34 cellular contexts compared by ENCODE assay signal in the genomic region with DNA sequence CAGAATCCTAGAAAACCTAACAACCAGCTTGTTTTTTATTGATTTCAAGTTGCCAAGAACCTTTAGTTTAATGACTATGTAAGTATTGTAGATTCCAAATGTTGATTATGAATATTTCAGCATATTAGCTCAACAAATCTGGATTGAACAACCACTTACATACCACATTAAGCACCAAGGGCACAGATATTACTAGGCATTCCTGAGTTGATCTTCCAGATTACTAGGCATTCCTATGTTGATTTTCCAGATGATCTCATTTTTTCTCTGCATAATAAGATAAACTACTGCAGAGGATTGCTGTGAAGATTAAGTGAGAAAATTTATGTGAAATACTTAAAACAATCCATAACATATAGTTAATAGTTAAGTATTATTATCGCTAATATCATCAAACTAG. TPM values are rescaled to one million over a fixed set of nuclear protein-coding genes. Genes with fewer than 3 reads are reported as not detected.
"Had no signal": no experiment of that assay in that cellular context is flagged by ENCODE, and none has a peak within 500 bp of the region (broad histone marks: within the 10 kb centered on the region; RNA-seq: fewer than 3 reads in every experiment).

No MANE protein-coding gene starts in this region.

- H3K4me2 ChIP-seq: neural progenitor cell, smooth muscle cell had no signal

- H3K36me3 ChIP-seq: heart left ventricle, left ventricle myocardium inferior, neural progenitor cell, right atrium auricular region, right lobe of liver, tibial nerve, vagina had no signal

- H3K4me1 ChIP-seq: heart left ventricle, left ventricle myocardium inferior, neural progenitor cell, parathyroid adenoma, psoas muscle, right atrium auricular region, right lobe of liver, tibial nerve, vagina had no signal

- ATAC-seq: heart left ventricle; natural killer cell; psoas muscle; right lobe of liver; stimulated activated memory B cell treated with anti-CD40 and anti-IgM and Interleukin-4, amounts not matched to agents 10 μg/mL and 1 μg/mL and 100 μg/mL, for 72 hours; stimulated activated naive CD8-positive, alpha-beta T cell treated with anti-CD3 and anti-CD28 coated beads, Interleukin-15, amount 100 ng/mL, for 72 hours had no signal

- H3K4me3 ChIP-seq: heart left ventricle, left ventricle myocardium inferior, neural progenitor cell, psoas muscle, right atrium auricular region, right lobe of liver, smooth muscle cell, tibial nerve, vagina had no signal

- H2AFZ ChIP-seq: neural progenitor cell, parathyroid adenoma had no signal

- H3K9me3 ChIP-seq: heart left ventricle, left ventricle myocardium inferior, psoas muscle, right atrium auricular region, right lobe of liver, tibial nerve, vagina had no signal

- H3K9ac ChIP-seq: neural progenitor cell, parathyroid adenoma had no signal

- H3K27ac ChIP-seq: heart left ventricle, left ventricle myocardium inferior, neural progenitor cell, parathyroid adenoma, psoas muscle, right atrium auricular region, right lobe of liver, tibial nerve, vagina had no signal

- DNase-seq: heart left ventricle; hypothalamus; kidney; left ventricle myocardium inferior; naive B cell; natural killer cell; nephron progenitor cell; nucleus accumbens; psoas muscle; right lobe of liver; stimulated activated CD4-positive, alpha-beta T cell treated with anti-CD3 and anti-CD28 coated beads, Interleukin-1b, Interleukin-23, amount 100 ng/mL, for 48 hours; stimulated activated CD4-positive, alpha-beta T cell treated with anti-CD3 and anti-CD28 coated beads, Interleukin-2, amount 100 ng/mL, for 48 hours; stimulated activated CD4-positive, alpha-beta T cell treated with anti-CD3 and anti-CD28 coated beads, Interleukin-4, amount 100 ng/mL, for 4 hours; stimulated activated CD8-positive, alpha-beta memory T cell treated with anti-CD3 and anti-CD28 coated beads, Interleukin-4, amount 100 ng/mL, for 48 hours; stimulated activated naive CD4-positive, alpha-beta T cell treated with Interleukin-2 at 50 U/mL for 16 hours; stimulated activated naive CD8-positive, alpha-beta T cell treated with anti-CD3 and anti-CD28 coated beads, Interleukin-15, amount 100 ng/mL, for 72 hours; substantia nigra had no signal

- H3K27me3 ChIP-seq: heart left ventricle, neural progenitor cell, right atrium auricular region, vagina had no signal

RNA-seq across cellular contexts. Expression of a gene that starts 17.4 kb away (rescaled TPM):
- total RNA-seq: heart left ventricle, kidney, left ventricle myocardium inferior, lower leg skin, lung microvascular endothelial cell, mesothelial cell of epicardium, mononuclear cell, natural killer cell, osteoblast, posterior vena cava, psoas muscle, right atrium auricular region, right lobe of liver, skeletal muscle tissue, smooth muscle cell, temporal lobe, tibial nerve, ureter, vagina had no signal
- polyA plus RNA-seq: heart left ventricle, psoas muscle, smooth muscle cell, thymus had no signal
